ENCODE assay signal across 8 cellular contexts in the genomic region with DNA sequence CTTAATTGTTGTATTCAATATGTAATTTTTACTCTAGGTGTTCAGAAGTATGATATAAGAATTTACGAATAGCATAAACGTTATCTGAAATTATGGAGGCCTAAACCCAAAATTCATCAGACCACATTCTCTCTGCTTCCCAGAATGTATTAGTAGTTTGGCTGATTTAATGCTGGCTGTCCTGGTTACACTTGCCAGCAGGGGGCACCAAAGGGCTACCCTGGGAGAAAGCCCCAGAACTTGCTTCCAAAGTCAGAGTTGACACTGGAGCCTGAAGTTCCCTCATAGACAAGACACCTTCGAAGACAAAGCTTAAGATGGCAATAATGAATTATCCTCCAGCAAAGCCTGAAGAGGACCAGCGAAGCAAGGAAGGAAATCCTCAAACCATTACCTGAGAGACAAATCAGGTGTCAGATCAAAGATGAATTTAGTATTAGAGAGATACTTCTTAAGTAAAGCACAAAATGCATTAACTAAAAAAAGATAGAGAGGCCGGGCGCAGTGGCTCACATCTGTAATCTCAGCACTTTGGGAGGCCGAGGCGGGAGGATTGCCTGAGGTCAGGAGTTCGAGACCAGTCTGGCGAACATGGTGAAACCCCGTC. TPM values are rescaled to one million over a fixed set of nuclear protein-coding genes. Genes with fewer than 3 reads are reported as not detected.
DNase-seq lines count a peak whose midpoint lies in the region; ATAC-seq, FAIRE-seq and TF ChIP-seq lines count a peak whose summit lies in the region.

No MANE protein-coding gene starts in this region.

- H3K4me2 ChIP-seq in endothelial cell of umbilical vein (ENCODE audit: insufficient read depth, low read length) (no peak overlapping the region), parathyroid adenoma (ENCODE audit: low read length) (no peak overlapping the region)

- no peaks in the 10 kb centered on the region for H3K4me1 Mint-ChIP-seq in activated CD4-positive, alpha-beta memory T cell treated with anti-CD3 and anti-CD28 coated beads for 36 hours (ENCODE audit: low read depth)

- H3K27ac ChIP-seq in heart right ventricle = no peak overlapping the region
- no peak overlapping the region for H3K27ac ChIP-seq in endothelial cell of umbilical vein (ENCODE audit: insufficient read depth, low read depth, low read length)
- H3K27ac ChIP-seq in parathyroid adenoma = no peak overlapping the region

- no peak for ATAC-seq in heart right ventricle
- ATAC-seq in HG03025 (IDR thresholded peaks at IDR 0.05; ENCODE audit: low FRiP score, unreplicated experiment) = no peak

- H3K9ac ChIP-seq in endothelial cell of umbilical vein (replicated peaks; ENCODE audit: extremely low read depth, insufficient read depth, low read length) = no peak overlapping the region
- H3K9ac ChIP-seq in parathyroid adenoma = no peak overlapping the region

- H3K27me3 ChIP-seq in heart right ventricle = peaks cover 0 to 7% (median 0%) of the 10 kb centered on the region in 7 donors
- no peaks in the 10 kb centered on the region for H3K27me3 ChIP-seq in MG63
- no peaks in the 10 kb centered on the region for H3K27me3 ChIP-seq in endothelial cell of umbilical vein (ENCODE audit: control insufficient read depth in 2 of 2, insufficient read depth in 2 of 2, low read length in 2 of 2)
- no peaks in the 10 kb centered on the region for H3K27me3 ChIP-seq in parathyroid adenoma (ENCODE audit: control insufficient read depth, insufficient read depth, low read length)

- H3K4me1 ChIP-seq in heart right ventricle (no peaks in the 10 kb centered on the region), endothelial cell of umbilical vein (ENCODE audit: control insufficient read depth, extremely low read depth, insufficient read depth, low read length) (no peaks in the 10 kb centered on the region), parathyroid adenoma (no peaks in the 10 kb centered on the region)

- H3K9me1 ChIP-seq in endothelial cell of umbilical vein (replicated peaks; ENCODE audit: control insufficient read depth, extremely low read depth, insufficient read depth, low read length) = no peaks in the 10 kb centered on the region

- TF ChIP-seq CTCF in heart right ventricle (IDR thresholded peaks at IDR 0.05) (peak in 8 of 9 donors; percentile 42 to 77 (median 58)), endothelial cell of umbilical vein (IDR thresholded peaks at IDR 0.05; ENCODE audit: extremely low read depth in 1 of 2, insufficient read depth in 1 of 2, low read depth in 1 of 2, low read length in 2 of 2) (peak; percentile 59 to 67), parathyroid adenoma (IDR thresholded peaks at IDR 0.05) (peak; percentile 55)

- no peak overlapping the region for H3K4me3 Mint-ChIP-seq in activated CD4-positive, alpha-beta memory T cell treated with anti-CD3 and anti-CD28 coated beads for 36 hours

- no peak overlapping the region for H3K27ac Mint-ChIP-seq in activated CD4-positive, alpha-beta memory T cell treated with anti-CD3 and anti-CD28 coated beads for 36 hours

- DNase-seq in heart right ventricle (peak; percentile 17 to 28), cardiac septum (ENCODE audit: low spot score) (no peak), MG63 (peak; percentile 7), endothelial cell of umbilical vein (ENCODE audit: low read depth, low spot score) (peak; percentile 26), ureter (ENCODE audit: low spot score) (no peak)
- peak; percentile 61 for DNase-seq in activated CD4-positive, alpha-beta memory T cell treated with anti-CD3 and anti-CD28 coated beads for 36 hours

- BruUV-seq in endothelial cell of umbilical vein (replicated peaks; lab: Mats Ljungman, UMichigan) = no TSS peak

- 78 to 79% methylated on average over 10 to 11 of the region's 11 CpGs for WGBS in heart right ventricle, 2 donors

- dilution Hi-C loops in endothelial cell of umbilical vein (cut with MboI; ENCODE audit: extremely low pct_ligation_motif_present, low sequenced_read_pairs) = no loop called here

- H2AFZ ChIP-seq in endothelial cell of umbilical vein (ENCODE audit: low read depth, low read length) = no peak overlapping the region
- H2AFZ ChIP-seq in parathyroid adenoma = no peak overlapping the region

- no peaks in the 10 kb centered on the region for H4K20me1 ChIP-seq in endothelial cell of umbilical vein (replicated peaks; ENCODE audit: control insufficient read depth, extremely low read depth, insufficient read depth, low read length)

- H3K79me2 ChIP-seq in endothelial cell of umbilical vein (ENCODE audit: control insufficient read depth, insufficient read depth, low read length) (no peaks in the 10 kb centered on the region), parathyroid adenoma (no peaks in the 10 kb centered on the region)

- H3K9me3 ChIP-seq in heart right ventricle (no peaks in the 10 kb centered on the region), MG63 (no peaks in the 10 kb centered on the region), endothelial cell of umbilical vein (replicated peaks; ENCODE audit: control insufficient read depth, insufficient read depth, low read length) (no peaks in the 10 kb centered on the region), parathyroid adenoma (ENCODE audit: control insufficient read depth, low read length) (no peaks in the 10 kb centered on the region)

- intact Hi-C loops in heart right ventricle (cut with DNase I) (loop anchor here in 2 of 10 donors (10.0 kb wide), 1 partner anchor 72 kb away; no protein-coding TSS in a partner anchor), cardiac septum (cut with DNase I) (loop anchor here (10.0 kb wide), 1 partner anchor 72 kb away; no protein-coding TSS in a partner anchor), endothelial cell of umbilical vein (cut with micrococcal nuclease) (loop anchor here (1.0 to 10.0 kb wide), 2 partner anchors 72 to 962 kb away; no protein-coding TSS in a partner anchor)
- intact Hi-C loops in activated CD4-positive, alpha-beta memory T cell treated with anti-CD3 and anti-CD28 coated beads for 36 hours (cut with micrococcal nuclease) = loop anchor here (10.0 kb wide), 1 partner anchor 1372 kb away; no protein-coding TSS in a partner anchor

- no peak for FAIRE-seq in endothelial cell of umbilical vein (lab: Jason Lieb, UNC)

- no peaks in the 10 kb centered on the region for H3K9me3 Mint-ChIP-seq in activated CD4-positive, alpha-beta memory T cell treated with anti-CD3 and anti-CD28 coated beads for 36 hours

- H3K36me3 ChIP-seq in heart right ventricle = no peaks in the 10 kb centered on the region
- no peaks in the 10 kb centered on the region for H3K36me3 ChIP-seq in MG63
- no peaks in the 10 kb centered on the region for H3K36me3 ChIP-seq in endothelial cell of umbilical vein (ENCODE audit: control insufficient read depth in 2 of 2, extremely low read depth in 1 of 2, insufficient read depth in 2 of 2, low read length in 2 of 2)
- H3K36me3 ChIP-seq in parathyroid adenoma (ENCODE audit: control insufficient read depth, insufficient read depth, low read length) = no peaks in the 10 kb centered on the region

- no peak overlapping the region for H3K4me3 ChIP-seq in heart right ventricle
- H3K4me3 ChIP-seq in MG63 = no peak overlapping the region
- no peak overlapping the region for H3K4me3 ChIP-seq in endothelial cell of umbilical vein (replicated peaks in 1 of 3; ENCODE audit: insufficient read depth in 1 of 3, low read depth in 1 of 3, low read length in 3 of 3)
- H3K4me3 ChIP-seq in parathyroid adenoma (ENCODE audit: low read depth, low read length) = no peak overlapping the region

- TF ChIP-seq POLR2A in endothelial cell of umbilical vein (IDR thresholded peaks at IDR 0.05; ENCODE audit: low read depth, low read length) = no peak

- CTCF ChIA-PET in activated CD4-positive, alpha-beta memory T cell treated with anti-CD3 and anti-CD28 coated beads for 36 hours (lab: Charles Lee) = interaction anchor here (1.2 kb wide), 1 partner anchor 10 kb away, joined by 4 read pairs; no protein-coding TSS in a partner anchor
- CTCF ChIA-PET in endothelial cell of umbilical vein (lab: Charles Lee) = interaction anchor here (0.7 kb wide), 1 partner anchor 107 kb away, joined by 4 read pairs; no protein-coding TSS in a partner anchor

- peaks cover 1% of the 10 kb centered on the region for H3K27me3 Mint-ChIP-seq in activated CD4-positive, alpha-beta memory T cell treated with anti-CD3 and anti-CD28 coated beads for 36 hours

- H3K36me3 Mint-ChIP-seq in activated CD4-positive, alpha-beta memory T cell treated with anti-CD3 and anti-CD28 coated beads for 36 hours = no peaks in the 10 kb centered on the region

- POLR2A ChIA-PET in activated CD4-positive, alpha-beta memory T cell treated with anti-CD3 and anti-CD28 coated beads for 36 hours (lab: Charles Lee) = no interaction called here
- POLR2A ChIA-PET in endothelial cell of umbilical vein (lab: Charles Lee) = no interaction called here

RNA-seq across cellular contexts. Expression of a gene that starts 11.3 kb away (rescaled TPM):
- total RNA-seq in heart right ventricle (1 to 10 TPM; 4.0 to 7.8 (median 5.0) TPM), cardiac septum (4.2 TPM), endothelial cell of umbilical vein (0.18 and 0.55 TPM in 2 replicates), ureter (2.3 TPM)
- polyA plus RNA-seq in heart right ventricle (under 1 TPM; 0.81 to 0.88 TPM), endothelial cell of umbilical vein (0.60 and 0.87 TPM in 2 replicates)
- total RNA-seq in MG63 (2014; rRNA removed; shearing (Covaris generic); ENCODE audit: low replicate concordance) = not detected in 2 replicates
- not detected for total RNA-seq in activated CD4-positive, alpha-beta memory T cell treated with anti-CD3 and anti-CD28 coated beads for 36 hours
- polyA plus RNA-seq in endothelial cell of umbilical vein (2011; cell fraction: cytosol; rRNA removed) = 0.59 and 0.87 TPM in 2 replicates
- 0.42 and 1.1 TPM in 2 replicates for polyA plus RNA-seq in endothelial cell of umbilical vein (2011; cell fraction: nucleus; rRNA removed)
- polyA plus RNA-seq in endothelial cell of umbilical vein (2012) = 0.50 and 1.2 TPM in 2 replicates
- polyA minus RNA-seq in endothelial cell of umbilical vein = 0.56 and 1.1 TPM in 2 replicates
- not detected for polyA minus RNA-seq in endothelial cell of umbilical vein (2011; cell fraction: cytosol; rRNA and poly(A)+ RNA removed)
- 0.67 and 1.6 TPM in 2 replicates for polyA minus RNA-seq in endothelial cell of umbilical vein (2011; cell fraction: nucleus; rRNA and poly(A)+ RNA removed)

RNA-seq across cellular contexts. Expression of a gene that starts 58.0 kb away (rescaled TPM):
- total RNA-seq in heart right ventricle (not detected), cardiac septum (not detected), endothelial cell of umbilical vein (not detected in 2 replicates), ureter (not detected)
- polyA plus RNA-seq in heart right ventricle (not detected), endothelial cell of umbilical vein (not detected in 2 replicates)
- total RNA-seq in MG63 (2014; rRNA removed; shearing (Covaris generic); ENCODE audit: low replicate concordance) = not detected in 2 replicates
- total RNA-seq in activated CD4-positive, alpha-beta memory T cell treated with anti-CD3 and anti-CD28 coated beads for 36 hours = not detected
- not detected in 2 replicates for polyA plus RNA-seq in endothelial cell of umbilical vein (2011; cell fraction: cytosol; rRNA removed)
- polyA plus RNA-seq in endothelial cell of umbilical vein (2011; cell fraction: nucleus; rRNA removed) = not detected in 2 replicates
- not detected in 2 replicates for polyA plus RNA-seq in endothelial cell of umbilical vein (2012)
- not detected in 2 replicates for polyA minus RNA-seq in endothelial cell of umbilical vein
- not detected for polyA minus RNA-seq in endothelial cell of umbilical vein (2011; cell fraction: cytosol; rRNA and poly(A)+ RNA removed)
- polyA minus RNA-seq in endothelial cell of umbilical vein (2011; cell fraction: nucleus; rRNA and poly(A)+ RNA removed) = not detected in 2 replicates

Comparison
In these comparisons a context has a peak if more than half of its experiments do, and no peak if none do; other contexts are left out.
1. DNase-seq: peak in heart right ventricle (2 of 2), MG63 (single experiment), activated CD4-positive, alpha-beta memory T cell treated with anti-CD3 and anti-CD28 coated beads for 36 hours (single experiment) and endothelial cell of umbilical vein (single experiment); none in cardiac septum (single experiment) and ureter (single experiment).
2. Peak in every context shown above with its lines, with median percentiles within 50 percentile points of each other: CTCF ChIP-seq.